ENCODE assay signal across 32 cellular contexts in the genomic region with DNA sequence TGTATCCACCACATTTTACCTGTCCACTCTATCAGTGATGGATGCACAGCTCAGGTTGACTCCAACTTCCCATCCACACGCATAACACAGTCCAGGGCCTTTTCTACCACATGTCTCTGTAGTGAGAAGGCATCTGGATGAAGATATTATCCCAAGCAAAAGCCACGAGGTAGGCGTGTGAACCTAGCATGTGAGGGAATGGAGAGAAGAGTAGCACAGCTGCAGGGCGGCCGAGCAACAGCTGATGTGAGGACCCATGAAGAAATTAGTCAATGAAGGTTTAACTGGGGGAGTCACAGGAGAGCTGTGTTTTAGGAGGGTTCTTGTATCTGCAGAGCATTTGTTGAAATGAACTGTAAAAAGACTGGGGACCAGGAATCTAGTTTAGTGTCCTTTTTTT.
"Had no signal": no experiment of that assay in that cellular context is flagged by ENCODE, and none has a peak within 500 bp of the region (broad histone marks: within the 10 kb centered on the region; RNA-seq: fewer than 3 reads in every experiment).

No MANE protein-coding gene starts in this region.

- H3K4me1 ChIP-seq: body of pancreas, breast epithelium had no signal

- ATAC-seq: activated CD8-positive, alpha-beta T cell treated with anti-CD3 and anti-CD28 coated beads for 36 hours; activated naive CD4-positive, alpha-beta T cell treated with anti-CD3 and anti-CD28 coated beads, Interleukin-2, amount 50 U/mL, for 72 hours; activated T-cell treated with anti-CD3 and anti-CD28 coated beads, Interleukin-2, amount 50 U/mL, for 4 hours; activated T-cell treated with anti-CD3 and anti-CD28 coated beads, Interleukin-2, amount 50 U/mL, for 72 hours; activated T-helper 17 cell treated with anti-CD3 and anti-CD28 coated beads, Interleukin-2, amount 50 U/mL, for 72 hours; body of pancreas had no signal

- H3K36me3 ChIP-seq: adrenal gland, brain microvascular endothelial cell, breast epithelium had no signal

- H3K27ac ChIP-seq: adrenal gland, body of pancreas, brain microvascular endothelial cell, breast epithelium, VCaP had no signal

- H3K4me3 ChIP-seq: adrenal gland, body of pancreas, breast epithelium had no signal

- DNase-seq: activated B cell treated with CpG ODN at 0.5 μM for 24 hours; activated CD4-positive, alpha-beta memory T cell treated with anti-CD3 and anti-CD28 coated beads for 36 hours; activated CD4-positive, alpha-beta T cell treated with anti-CD3 and anti-CD28 coated beads for 4 hours; activated CD4-positive, alpha-beta T cell treated with anti-CD3 and anti-CD28 coated beads, Interleukin-2, amount 10 ng/mL, durations not matched to agents 24 days and 14 days; activated CD4-positive, alpha-beta T cell treated with anti-CD3 and anti-CD28 coated beads, Interleukin-2, amount 50 U/mL, for 1 hour; activated CD4-positive, alpha-beta T cell treated with anti-CD3 and anti-CD28 coated beads, Interleukin-2, amount 50 U/mL, for 4 hours; activated CD4-positive, CD25-positive, alpha-beta regulatory T cell treated with anti-CD3 and anti-CD28 coated beads, Interleukin-2, amount 50 U/mL, for 72 hours; activated CD8-positive, alpha-beta memory T cell treated with anti-CD3 and anti-CD28 coated beads, Interleukin-2, amount 50 U/mL, for 4 hours; activated CD8-positive, alpha-beta T cell treated with anti-CD3 and anti-CD28 coated beads for 36 hours; activated effector memory CD4-positive, alpha-beta T cell treated with anti-CD3 and anti-CD28 coated beads, Interleukin-2, amount 50 U/mL, for 16 hours; activated gamma-delta T cell treated with Interleukin-2 at 50 U/mL for 16 hours; activated naive CD4-positive, alpha-beta T cell; activated naive CD4-positive, alpha-beta T cell treated with anti-CD3 and anti-CD28 coated beads for 36 hours; activated naive CD4-positive, alpha-beta T cell treated with anti-CD3 and anti-CD28 coated beads, Interleukin-2, amount 50 U/mL, for 16 hours; activated naive CD8-positive, alpha-beta T cell treated with anti-CD3 and anti-CD28 coated beads for 36 hours; activated T-cell treated with anti-CD3 and anti-CD28 coated beads for 4 hours; activated T-cell treated with anti-CD3 and anti-CD28 coated beads, Interleukin-2, amount 50 U/mL, for 1 hour; activated T-cell treated with anti-CD3 and anti-CD28 coated beads, Interleukin-2, amount 50 U/mL, for 4 hours; activated T-cell treated with anti-CD3 and anti-CD28 coated beads, Interleukin-2, amount 50 U/mL, for 72 hours; adrenal gland; amniotic stem cell; aorta; body of pancreas; brain microvascular endothelial cell; central memory CD4-positive, alpha-beta T cell; T-helper 1 cell; T-helper 2 cell; T-helper 9 cell had no signal

- H3K27me3 ChIP-seq: adrenal gland, body of pancreas, brain microvascular endothelial cell, breast epithelium had no signal

- H3K9me3 ChIP-seq: adrenal gland, body of pancreas, breast epithelium had no signal
